8 cellular contexts compared by ENCODE assay signal in genomic region chr4:110622841-110623709, GRCh38. TPM values are rescaled to one million over a fixed set of nuclear protein-coding genes. Genes with fewer than 3 reads are reported as not detected.
DNase-seq lines count a peak whose midpoint lies in the region; ATAC-seq and TF ChIP-seq lines count a peak whose summit lies in the region.

PITX2 (minus strand) TSS chr4:110623077; CDS start chr4:110622460, 617 bp downstream.

- peak; percentile 80 for DNase-seq in AG08396 (ENCODE audit: low spot score)
- peak; percentile 69 for DNase-seq in SIG-M5 treated with dmso at 0.1 percent for 504 hours (lab: John Stamatoyannopoulos, UW; ENCODE audit: unreplicated experiment)
- DNase-seq in choroid plexus epithelial cell (ENCODE audit: low read depth), result peak; percentile 57
- DNase-seq in left lobe of liver (ENCODE audit: low spot score), result no peak
- DNase-seq in stimulated activated CD8-positive, alpha-beta memory T cell treated with anti-CD3 and anti-CD28 coated beads, Interleukin-4, amount 100 ng/mL, for 48 hours, result peak; percentile 71
- DNase-seq in NCI-H1092 treated with DMSO at 0.1 percent for 48 hours (lab: John Stamatoyannopoulos, UW), result no peak

- peak; percentile 86 for ATAC-seq in GM19043 (IDR thresholded peaks at IDR 0.05; ENCODE audit: low read depth, unreplicated experiment)
- peak; percentile 82 for ATAC-seq in HG03354 (IDR thresholded peaks at IDR 0.05; ENCODE audit: poor library complexity, severe bottlenecking, unreplicated experiment)
- peak; percentile 55 for ATAC-seq in left lobe of liver

- peak within 1 kb of the TSS; percentile 26 for H3K4me3 ChIP-seq in choroid plexus epithelial cell (ENCODE audit: low read depth, low read length)

- no peak for TF ChIP-seq CTCF in choroid plexus epithelial cell (conservative IDR thresholded peaks at IDR 0.05; ENCODE audit: low read depth, low read length)

RNA-seq across cellular contexts. Expression of gene PITX2, which starts in this region (rescaled TPM):
- not detected for total RNA-seq in left lobe of liver

Comparison
In these comparisons a context has a peak if more than half of its experiments do, and no peak if none do; other contexts are left out.
1. Peak in ATAC-seq in left lobe of liver; RNA of the gene not detected or under 1 TPM.
2. DNase-seq: peak in AG08396 (single experiment), SIG-M5 treated with dmso at 0.1 percent for 504 hours (single experiment), choroid plexus epithelial cell (single experiment) and stimulated activated CD8-positive, alpha-beta memory T cell treated with anti-CD3 and anti-CD28 coated beads, Interleukin-4, amount 100 ng/mL, for 48 hours (single experiment); none in left lobe of liver (single experiment) and NCI-H1092 treated with DMSO at 0.1 percent for 48 hours (single experiment).
3. Peak in every context shown above with its lines, with median percentiles within 50 percentile points of each other: ATAC-seq.